ENCODE assay signal across 14 cellular contexts in genomic region chr1:77039739-77040138, GRCh38.
A peak's percentile ranks its signal among the peaks of the same experiment; 100 is the strongest.
DNase-seq lines count a peak whose midpoint lies in the region; ATAC-seq and TF ChIP-seq lines count a peak whose summit lies in the region.
"Had no signal": no experiment of that assay in that cellular context is flagged by ENCODE, and none has a peak within 500 bp of the region (broad histone marks: within the 10 kb centered on the region; RNA-seq: fewer than 3 reads in every experiment).

No MANE protein-coding gene starts in this region.

- DNase-seq in AG04449 (ENCODE audit: low read depth, low spot score) (peak; percentile 92), M059J (ENCODE audit: low read depth) (peak; percentile 98), cardiac fibroblast (ENCODE audit: low read depth in 2 of 2) (peak; percentile 80 to 97), mesendoderm (peak; percentile 60), transverse colon (no peak), NCI-H2171 treated with DMSO at 0.1 percent for 48 hours (lab: John Stamatoyannopoulos, UW) (no peak)
- no peak for DNase-seq in activated CD4-positive, alpha-beta T cell treated with anti-CD3 and anti-CD28 coated beads for 36 hours
- no peak for DNase-seq in effector CD4-positive, alpha-beta T cell
- DNase-seq: activated CD8-positive, alpha-beta memory T cell treated with anti-CD3 and anti-CD28 coated beads, Interleukin-2, amount 50 U/mL, for 4 hours; kidney; NCI-H1092 treated with DMSO at 0.1 percent for 48 hours; SJCRH30; stimulated activated naive B cell treated with anti-CD40 and anti-IgM and Interleukin-4, amounts not matched to agents 10 μg/mL and 1 μg/mL and 100 μg/mL, for 72 hours had no signal

- H3K4me1 ChIP-seq in mesendoderm (ENCODE audit: control insufficient read depth, low read depth, low read length) (no peaks in the 10 kb centered on the region), transverse colon (no peaks in the 10 kb centered on the region)
- H3K4me1 ChIP-seq: SJCRH30 had no signal

- H3K9me3 Mint-ChIP-seq in activated CD4-positive, alpha-beta T cell treated with anti-CD3 and anti-CD28 coated beads for 36 hours (ENCODE audit: low read depth) = no peaks in the 10 kb centered on the region

- no peaks in the 10 kb centered on the region for H3K9me3 ChIP-seq in transverse colon
- H3K9me3 ChIP-seq: SJCRH30 had no signal

- H3K36me3 Mint-ChIP-seq in activated CD4-positive, alpha-beta T cell treated with anti-CD3 and anti-CD28 coated beads for 36 hours (ENCODE audit: low read depth) = no peaks in the 10 kb centered on the region

- H3K4me3 Mint-ChIP-seq in activated CD4-positive, alpha-beta T cell treated with anti-CD3 and anti-CD28 coated beads for 36 hours = no peak overlapping the region
- H3K4me3 Mint-ChIP-seq: dendritic cell treated with granulocyte-macrophage colony-stimulating factor and Interleukin-4, amounts not matched to agents 40 ng/mL and 50 ng/mL, for 4 days; stimulated activated naive B cell treated with anti-CD40 and anti-IgM and Interleukin-4, amounts not matched to agents 10 μg/mL and 1 μg/mL and 100 μg/mL, for 72 hours had no signal

- CTCF ChIA-PET in AG04449 (lab: Yijun Ruan, JAX) = no interaction called here
- CTCF ChIA-PET in activated CD4-positive, alpha-beta T cell treated with anti-CD3 and anti-CD28 coated beads for 36 hours (lab: Charles Lee) = no interaction called here

- H3K4ac ChIP-seq in mesendoderm (ENCODE audit: low read depth, low read length) = no peak overlapping the region

- H2AK5ac ChIP-seq in mesendoderm (ENCODE audit: low read length) = no peak overlapping the region

- no peak overlapping the region for H4K5ac ChIP-seq in mesendoderm (ENCODE audit: low read length)

- TF ChIP-seq CTCF in AG04449 (IDR thresholded peaks at IDR 0.05; ENCODE audit: insufficient read depth, low read length, missing control alignments) = no peak
- no peak for TF ChIP-seq CTCF in cardiac fibroblast (IDR thresholded peaks at IDR 0.05; ENCODE audit: low read depth, low read length)
- TF ChIP-seq CTCF in transverse colon (IDR thresholded peaks at IDR 0.05) = no peak

- H2BK5ac ChIP-seq in mesendoderm (ENCODE audit: low read length) = no peak overlapping the region

- POLR2A ChIA-PET in AG04449 (lab: Yijun Ruan, JAX) = no interaction called here
- POLR2A ChIA-PET in activated CD4-positive, alpha-beta T cell treated with anti-CD3 and anti-CD28 coated beads for 36 hours (lab: Charles Lee) = no interaction called here

- ATAC-seq in activated CD4-positive, alpha-beta T cell treated with anti-CD3 and anti-CD28 coated beads for 36 hours = no peak
- ATAC-seq: stimulated activated naive B cell treated with anti-CD40 and anti-IgM and Interleukin-4, amounts not matched to agents 10 μg/mL and 1 μg/mL and 100 μg/mL, for 72 hours had no signal

- H3K27ac ChIP-seq in mesendoderm (ENCODE audit: low read depth, low read length) = no peak overlapping the region
- peak overlapping the region in 1 of 4 donors; percentile 7 for H3K27ac ChIP-seq in transverse colon
- H3K27ac ChIP-seq: SJCRH30 had no signal

- no peak for TF ChIP-seq POLR2A in transverse colon (IDR thresholded peaks at IDR 0.05)

- H3K79me1 ChIP-seq in mesendoderm (ENCODE audit: low read length) = no peaks in the 10 kb centered on the region

- no peak overlapping the region for H2BK120ac ChIP-seq in mesendoderm (ENCODE audit: low read depth, low read length)

- no peaks in the 10 kb centered on the region for H3K27me3 ChIP-seq in mesendoderm (ENCODE audit: insufficient read depth, low read length, poor library complexity)
- H3K27me3 ChIP-seq in transverse colon = no peaks in the 10 kb centered on the region
- H3K27me3 ChIP-seq: SJCRH30 had no signal

- H3K18ac ChIP-seq in mesendoderm (ENCODE audit: low read length) = no peak overlapping the region

- no peak overlapping the region for H3K4me2 ChIP-seq in mesendoderm (ENCODE audit: low read length)

- intact Hi-C loops in transverse colon (cut with DNase I; ENCODE audit: low total_unique reads) = no loop called here
- intact Hi-C loops in activated CD4-positive, alpha-beta T cell treated with anti-CD3 and anti-CD28 coated beads for 36 hours (cut with DNase I, micrococcal nuclease) = no loop called here

- no CpG with 5 or more reads among the region's 8 CpGs for WGBS in mesendoderm (ENCODE audit: extremely low coverage, insufficient coverage, low lambda C conversion rate)
- 67 to 72% methylated on average over 8 of the region's 8 CpGs for WGBS in transverse colon (ENCODE audit: low coverage in 1 of 2), 2 donors

- peaks cover 2% of the 10 kb centered on the region for H3K27me3 Mint-ChIP-seq in activated CD4-positive, alpha-beta T cell treated with anti-CD3 and anti-CD28 coated beads for 36 hours
- H3K27me3 Mint-ChIP-seq: dendritic cell treated with granulocyte-macrophage colony-stimulating factor and Interleukin-4, amounts not matched to agents 40 ng/mL and 50 ng/mL, for 4 days had no signal

- H4K8ac ChIP-seq in mesendoderm (ENCODE audit: low read depth, low read length) = no peak overlapping the region

- H3K4me3 ChIP-seq in AG04449 (ENCODE audit: low read depth, low read length) = no peak overlapping the region
- no peak overlapping the region for H3K4me3 ChIP-seq in cardiac fibroblast (replicated peaks in 1 of 2; ENCODE audit: low read depth in 2 of 2, low read length in 2 of 2)
- H3K4me3 ChIP-seq in mesendoderm (ENCODE audit: low read length) = no peak overlapping the region
- H3K4me3 ChIP-seq in transverse colon = no peak overlapping the region
- H3K4me3 ChIP-seq: SJCRH30 had no signal

- no peaks in the 10 kb centered on the region for H3K36me3 ChIP-seq in mesendoderm (ENCODE audit: control insufficient read depth, insufficient read depth, low read length)
- no peaks in the 10 kb centered on the region for H3K36me3 ChIP-seq in transverse colon
- H3K36me3 ChIP-seq: SJCRH30 had no signal

- in situ Hi-C loops in transverse colon (cut with MboI; ENCODE audit: low pct_ligation_motif_present in 1 of 4, low pct_unique_long_range_greater_than_20kb in 1 of 4, low sequenced_read_pairs in 3 of 4) = no loop called here

- no peak overlapping the region for H3K56ac ChIP-seq in mesendoderm (ENCODE audit: low read length)

- H3K9ac ChIP-seq in mesendoderm (ENCODE audit: low read length) = no peak overlapping the region

- H2BK15ac ChIP-seq in mesendoderm (replicated peaks; ENCODE audit: low read depth) = no peak overlapping the region

- no peak for TF ChIP-seq EP300 in transverse colon (IDR thresholded peaks at IDR 0.05; ENCODE audit: low read depth)

- no peaks in the 10 kb centered on the region for H3K4me1 Mint-ChIP-seq in activated CD4-positive, alpha-beta T cell treated with anti-CD3 and anti-CD28 coated beads for 36 hours
- H3K4me1 Mint-ChIP-seq: stimulated activated naive B cell treated with anti-CD40 and anti-IgM and Interleukin-4, amounts not matched to agents 10 μg/mL and 1 μg/mL and 100 μg/mL, for 72 hours had no signal

- no peak overlapping the region for H3K27ac Mint-ChIP-seq in activated CD4-positive, alpha-beta T cell treated with anti-CD3 and anti-CD28 coated beads for 36 hours
- H3K27ac Mint-ChIP-seq: dendritic cell treated with granulocyte-macrophage colony-stimulating factor and Interleukin-4, amounts not matched to agents 40 ng/mL and 50 ng/mL, for 4 days; stimulated activated naive B cell treated with anti-CD40 and anti-IgM and Interleukin-4, amounts not matched to agents 10 μg/mL and 1 μg/mL and 100 μg/mL, for 72 hours had no signal

- no peak overlapping the region for H3K23ac ChIP-seq in mesendoderm (ENCODE audit: low read length)

- no peaks in the 10 kb centered on the region for H3K79me2 ChIP-seq in mesendoderm (ENCODE audit: control insufficient read depth, insufficient read depth, low read length)

Comparison
In these comparisons a context has a peak if more than half of its experiments do, and no peak if none do; other contexts are left out.
1. DNase-seq: peak in AG04449 (single experiment), M059J (single experiment), cardiac fibroblast (2 of 2) and mesendoderm (single experiment); none in transverse colon (single experiment), activated CD4-positive, alpha-beta T cell treated with anti-CD3 and anti-CD28 coated beads for 36 hours (single experiment), NCI-H2171 treated with DMSO at 0.1 percent for 48 hours (single experiment) and effector CD4-positive, alpha-beta T cell (single experiment).